ENCODE assay signal across 11 cellular contexts in genomic region chr10:78470267-78471103, GRCh38.
DNase-seq lines count a peak whose midpoint lies in the region; ATAC-seq and TF ChIP-seq lines count a peak whose summit lies in the region.
"Had no signal": no experiment of that assay in that cellular context is flagged by ENCODE, and none has a peak within 500 bp of the region (broad histone marks: within the 10 kb centered on the region; RNA-seq: fewer than 3 reads in every experiment).

No MANE protein-coding gene starts in this region.

- ATAC-seq in activated CD8-positive, alpha-beta memory T cell treated with anti-CD3 and anti-CD28 coated beads, Interleukin-2, amount 10 ng/mL, durations not matched to agents 7 days and 5 days: no peak
- ATAC-seq in GM21619 (IDR thresholded peaks at IDR 0.05; ENCODE audit: unreplicated experiment): no peak
- ATAC-seq: effector memory CD8-positive, alpha-beta T cell had no signal

- H3K9me3 Mint-ChIP-seq in mesothelial cell of epicardium: no peaks in the 10 kb centered on the region
- H3K9me3 Mint-ChIP-seq in activated CD4-positive, alpha-beta T cell treated with anti-CD3 and anti-CD28 coated beads, Interleukin-2, amount 10 ng/mL, durations not matched to agents 7 days and 5 days: no peaks in the 10 kb centered on the region
- no peaks in the 10 kb centered on the region for H3K9me3 Mint-ChIP-seq in activated CD8-positive, alpha-beta memory T cell treated with anti-CD3 and anti-CD28 coated beads, Interleukin-2, amount 10 ng/mL, durations not matched to agents 7 days and 5 days (ENCODE audit: low read depth)
- H3K9me3 Mint-ChIP-seq: activated naive CD4-positive, alpha-beta T cell treated with anti-CD3 and anti-CD28 coated beads, Interleukin-2, amount 10 ng/mL, durations not matched to agents 7 days and 5 days; effector memory CD8-positive, alpha-beta T cell had no signal

- peak overlapping the region; percentile 71 for H3K27ac Mint-ChIP-seq in mesothelial cell of epicardium
- no peak overlapping the region for H3K27ac Mint-ChIP-seq in activated CD4-positive, alpha-beta T cell treated with anti-CD3 and anti-CD28 coated beads, Interleukin-2, amount 10 ng/mL, durations not matched to agents 7 days and 5 days
- H3K27ac Mint-ChIP-seq in activated CD8-positive, alpha-beta memory T cell treated with anti-CD3 and anti-CD28 coated beads, Interleukin-2, amount 10 ng/mL, durations not matched to agents 7 days and 5 days: no peak overlapping the region
- H3K27ac Mint-ChIP-seq: activated naive CD4-positive, alpha-beta T cell treated with anti-CD3 and anti-CD28 coated beads, Interleukin-2, amount 10 ng/mL, durations not matched to agents 7 days and 5 days; effector memory CD8-positive, alpha-beta T cell had no signal

- no peak overlapping the region for H3K4me3 Mint-ChIP-seq in mesothelial cell of epicardium
- no peak overlapping the region for H3K4me3 Mint-ChIP-seq in activated CD4-positive, alpha-beta T cell treated with anti-CD3 and anti-CD28 coated beads, Interleukin-2, amount 10 ng/mL, durations not matched to agents 7 days and 5 days
- H3K4me3 Mint-ChIP-seq in activated CD8-positive, alpha-beta memory T cell treated with anti-CD3 and anti-CD28 coated beads, Interleukin-2, amount 10 ng/mL, durations not matched to agents 7 days and 5 days: no peak overlapping the region
- H3K4me3 Mint-ChIP-seq: activated naive CD4-positive, alpha-beta T cell treated with anti-CD3 and anti-CD28 coated beads, Interleukin-2, amount 10 ng/mL, durations not matched to agents 7 days and 5 days; effector memory CD8-positive, alpha-beta T cell had no signal

- DNase-seq in DMS153 (lab: John Stamatoyannopoulos, UW) (peak; percentile 99), NCI-H1436 (lab: John Stamatoyannopoulos, UW) (peak; percentile 77), RKO (ENCODE audit: low spot score) (peak; percentile 6), mesothelial cell of epicardium (ENCODE audit: low spot score in 2 of 2, unreplicated experiment in 2 of 2) (no peak), GDM1 (lab: John Stamatoyannopoulos, UW) (no peak)
- DNase-seq in activated CD4-positive, alpha-beta T cell treated with anti-CD3 and anti-CD28 coated beads, Interleukin-2, amount 10 ng/mL, durations not matched to agents 7 days and 5 days: no peak
- DNase-seq in activated CD8-positive, alpha-beta memory T cell treated with anti-CD3 and anti-CD28 coated beads, Interleukin-2, amount 10 ng/mL, durations not matched to agents 7 days and 5 days: no peak
- DNase-seq: activated naive CD4-positive, alpha-beta T cell treated with anti-CD3 and anti-CD28 coated beads, Interleukin-2, amount 10 ng/mL, durations not matched to agents 7 days and 5 days; effector memory CD8-positive, alpha-beta T cell; NCI-H1048 had no signal

- POLR2A ChIA-PET in activated CD4-positive, alpha-beta T cell treated with anti-CD3 and anti-CD28 coated beads, Interleukin-2, amount 10 ng/mL, durations not matched to agents 7 days and 5 days (lab: Charles Lee): no interaction called here

- peaks cover 5% of the 10 kb centered on the region for H3K36me3 Mint-ChIP-seq in mesothelial cell of epicardium
- no peaks in the 10 kb centered on the region for H3K36me3 Mint-ChIP-seq in activated CD4-positive, alpha-beta T cell treated with anti-CD3 and anti-CD28 coated beads, Interleukin-2, amount 10 ng/mL, durations not matched to agents 7 days and 5 days (ENCODE audit: low read depth)
- H3K36me3 Mint-ChIP-seq in activated CD8-positive, alpha-beta memory T cell treated with anti-CD3 and anti-CD28 coated beads, Interleukin-2, amount 10 ng/mL, durations not matched to agents 7 days and 5 days: no peaks in the 10 kb centered on the region
- H3K36me3 Mint-ChIP-seq: activated naive CD4-positive, alpha-beta T cell treated with anti-CD3 and anti-CD28 coated beads, Interleukin-2, amount 10 ng/mL, durations not matched to agents 7 days and 5 days had no signal

- TF ChIP-seq CTCF in mesothelial cell of epicardium (IDR thresholded peaks at IDR 0.05; ENCODE audit: unreplicated experiment): no peak

- CTCF ChIA-PET in activated CD4-positive, alpha-beta T cell treated with anti-CD3 and anti-CD28 coated beads, Interleukin-2, amount 10 ng/mL, durations not matched to agents 7 days and 5 days (lab: Charles Lee): no interaction called here
- CTCF ChIA-PET in activated CD8-positive, alpha-beta memory T cell treated with anti-CD3 and anti-CD28 coated beads, Interleukin-2, amount 10 ng/mL, durations not matched to agents 7 days and 5 days (lab: Charles Lee): interaction anchor here (0.7 kb wide), 1 partner anchor 301 kb away, joined by 3 read pairs; no protein-coding TSS in a partner anchor

- no peaks in the 10 kb centered on the region for H3K27me3 Mint-ChIP-seq in mesothelial cell of epicardium (ENCODE audit: low read depth)
- H3K27me3 Mint-ChIP-seq in activated CD4-positive, alpha-beta T cell treated with anti-CD3 and anti-CD28 coated beads, Interleukin-2, amount 10 ng/mL, durations not matched to agents 7 days and 5 days: no peaks in the 10 kb centered on the region
- no peaks in the 10 kb centered on the region for H3K27me3 Mint-ChIP-seq in activated CD8-positive, alpha-beta memory T cell treated with anti-CD3 and anti-CD28 coated beads, Interleukin-2, amount 10 ng/mL, durations not matched to agents 7 days and 5 days

- H3K4me1 Mint-ChIP-seq in mesothelial cell of epicardium: peaks cover 59% of the 10 kb centered on the region
- peaks cover 2% of the 10 kb centered on the region for H3K4me1 Mint-ChIP-seq in activated CD4-positive, alpha-beta T cell treated with anti-CD3 and anti-CD28 coated beads, Interleukin-2, amount 10 ng/mL, durations not matched to agents 7 days and 5 days
- H3K4me1 Mint-ChIP-seq in activated CD8-positive, alpha-beta memory T cell treated with anti-CD3 and anti-CD28 coated beads, Interleukin-2, amount 10 ng/mL, durations not matched to agents 7 days and 5 days: peaks cover 7% of the 10 kb centered on the region
- H3K4me1 Mint-ChIP-seq: activated naive CD4-positive, alpha-beta T cell treated with anti-CD3 and anti-CD28 coated beads, Interleukin-2, amount 10 ng/mL, durations not matched to agents 7 days and 5 days had no signal

Comparison
In these comparisons a context has a peak if more than half of its experiments do, and no peak if none do; other contexts are left out.
1. DNase-seq: peak in DMS153 (single experiment), NCI-H1436 (single experiment) and RKO (single experiment); none in mesothelial cell of epicardium (0 of 2), activated CD4-positive, alpha-beta T cell treated with anti-CD3 and anti-CD28 coated beads, Interleukin-2, amount 10 ng/mL, durations not matched to agents 7 days and 5 days (single experiment), activated CD8-positive, alpha-beta memory T cell treated with anti-CD3 and anti-CD28 coated beads, Interleukin-2, amount 10 ng/mL, durations not matched to agents 7 days and 5 days (single experiment) and GDM1 (single experiment).